ENCODE assay signal across 24 cellular contexts in genomic region chr5:4548341-4548740, GRCh38.
DNase-seq lines count a peak whose midpoint lies in the region; FAIRE-seq and TF ChIP-seq lines count a peak whose summit lies in the region.
"Had no signal": no experiment of that assay in that cellular context is flagged by ENCODE, and none has a peak within 500 bp of the region (broad histone marks: within the 10 kb centered on the region; RNA-seq: fewer than 3 reads in every experiment).

No MANE protein-coding gene starts in this region.

- H3K4me1 ChIP-seq in BLaER1 (peaks cover 69% of the 10 kb centered on the region), Loucy (ENCODE audit: insufficient read depth, low read length, poor library complexity, severe bottlenecking) (peaks cover 98% of the 10 kb centered on the region), A673 (ENCODE audit: insufficient read depth, low read length, poor library complexity, severe bottlenecking) (no peaks in the 10 kb centered on the region)
- H3K4me1 ChIP-seq: A549, BE2C, Caco-2 had no signal

- no peak overlapping the region for H3K4me3 ChIP-seq in BLaER1
- H3K4me3 ChIP-seq in Jurkat, Clone E6-1 (ENCODE audit: low read length): no peak overlapping the region
- peak overlapping the region; percentile 0 for H3K4me3 ChIP-seq in Loucy (ENCODE audit: low read length, poor library complexity, severe bottlenecking)
- H3K4me3 ChIP-seq in A673 (ENCODE audit: low read depth, low read length, poor library complexity, severe bottlenecking): no peak overlapping the region
- H3K4me3 ChIP-seq: A549; BLaER1 treated with 17β-estradiol and CSF1 and Interleukin-3, amounts not matched to agents 10 nM and 100 nM; GM12878 had no signal

- peak overlapping the region; percentile 2; the same call in 1 of the 2 replicates for H2AFZ ChIP-seq in Loucy (ENCODE audit: low read length)

- H3K4me2 ChIP-seq in BLaER1 (peak overlapping the region; percentile 1; the same call in 1 of the 2 replicates), Loucy (ENCODE audit: low read depth, low read length, poor library complexity, severe bottlenecking) (peak overlapping the region; percentile 10)
- H3K4me2 ChIP-seq: A549 had no signal

- no peak overlapping the region for H3K9ac ChIP-seq in BLaER1
- peak overlapping the region; percentile 52 for H3K9ac ChIP-seq in Loucy (ENCODE audit: low read depth, low read length, poor library complexity, severe bottlenecking)
- H3K9ac ChIP-seq: BLaER1 treated with 17β-estradiol and CSF1 and Interleukin-3, amounts not matched to agents 10 nM and 100 nM had no signal

- H3K27me3 ChIP-seq in BLaER1 (no peaks in the 10 kb centered on the region), Loucy (ENCODE audit: insufficient read depth, low read length, poor library complexity, severe bottlenecking) (no peaks in the 10 kb centered on the region), A673 (replicated peaks; ENCODE audit: insufficient read depth, low read depth, low read length, poor library complexity) (no peaks in the 10 kb centered on the region)
- H3K27me3 ChIP-seq: BE2C; BLaER1 treated with 17β-estradiol and CSF1 and Interleukin-3, amounts not matched to agents 10 nM and 100 nM had no signal

- no peaks in the 10 kb centered on the region for H4K20me1 ChIP-seq in BLaER1
- no peaks in the 10 kb centered on the region for H4K20me1 ChIP-seq in Loucy (ENCODE audit: insufficient read depth, low read length, poor library complexity, severe bottlenecking)
- H4K20me1 ChIP-seq: BLaER1 treated with 17β-estradiol and CSF1 and Interleukin-3, amounts not matched to agents 10 nM and 100 nM had no signal

- H3K9me2 ChIP-seq in Loucy (replicated peaks; ENCODE audit: low read depth, low read length): no peaks in the 10 kb centered on the region

- CTCF ChIA-PET in A673 (lab: Charles Lee): no interaction called here

- POLR2A ChIA-PET in A673 (lab: Charles Lee; ENCODE audit: low non-redundant PET): no interaction called here

- BruUV-seq in A673 (replicated peaks; lab: Mats Ljungman, UMichigan): no TSS peak

- FAIRE-seq in urothelium cell line (lab: Jason Lieb, UNC): peak; percentile 27
- FAIRE-seq: A549, D721Med, GM12878, GM12892, GM18507 had no signal

- intact Hi-C loops in A673 (cut with micrococcal nuclease; ENCODE audit: unreplicated experiment): no loop called here

- H3K9me3 ChIP-seq in BLaER1 (no peaks in the 10 kb centered on the region; the same call in 1 of the 2 replicates), Loucy (ENCODE audit: insufficient read depth, low read depth, low read length) (no peaks in the 10 kb centered on the region), A673 (ENCODE audit: low read depth, low read length, poor library complexity, severe bottlenecking) (peaks cover 11% of the 10 kb centered on the region)
- H3K9me3 ChIP-seq: A549, Caco-2 had no signal

- no peak for TF ChIP-seq CTCF in Loucy (conservative IDR thresholded peaks at IDR 0.05; ENCODE audit: low read length)
- TF ChIP-seq CTCF in A673 (conservative IDR thresholded peaks at IDR 0.05; ENCODE audit: low read depth, low read length): no peak

- H3F3A ChIP-seq in Loucy (ENCODE audit: low read depth): peaks cover 13% of the 10 kb centered on the region

- peak; percentile 83 for DNase-seq in Jurkat, Clone E6-1 (ENCODE audit: low read depth, low spot score)
- DNase-seq in urothelium cell line (ENCODE audit: low spot score) (no peak), A673 (ENCODE audit: low spot score) (no peak), SIG-M5 treated with dmso at 0.1 percent for 504 hours (lab: John Stamatoyannopoulos, UW; ENCODE audit: unreplicated experiment) (no peak), superior temporal gyrus (ENCODE audit: extremely low spot score) (no peak)
- DNase-seq: ACHN; BE2C; Caco-2; Calu3; CD4-positive, alpha-beta T cell; CD8-positive, alpha-beta T cell; DMS79 treated with DMSO at 0.1 percent for 48 hours; EL; GDM1 had no signal

- no peaks in the 10 kb centered on the region for H3K36me3 ChIP-seq in BLaER1
- H3K36me3 ChIP-seq in Loucy (ENCODE audit: insufficient read depth, low read length): no peaks in the 10 kb centered on the region
- no peaks in the 10 kb centered on the region for H3K36me3 ChIP-seq in A673 (ENCODE audit: insufficient read depth, low read length, poor library complexity, severe bottlenecking)
- H3K36me3 ChIP-seq: BE2C; BLaER1 treated with 17β-estradiol and CSF1 and Interleukin-3, amounts not matched to agents 10 nM and 100 nM had no signal

- H3K27ac ChIP-seq in BLaER1: no peak overlapping the region
- no peak overlapping the region for H3K27ac ChIP-seq in A673 (ENCODE audit: low read depth, low read length, poor library complexity, severe bottlenecking)
- H3K27ac ChIP-seq: 22Rv1; A549; BLaER1 treated with 17β-estradiol and CSF1 and Interleukin-3, amounts not matched to agents 10 nM and 100 nM; C4-2B had no signal

- H3K79me2 ChIP-seq in Loucy (ENCODE audit: insufficient read depth, low read length): no peaks in the 10 kb centered on the region
